ENCODE assay signal across 9 cellular contexts in genomic region chr20:10218536-10219451, GRCh38. TPM values are rescaled to one million over a fixed set of nuclear protein-coding genes. Genes with fewer than 3 reads are reported as not detected.
DNase-seq lines count a peak whose midpoint lies in the region; ATAC-seq, FAIRE-seq and TF ChIP-seq lines count a peak whose summit lies in the region.
"Had no signal": no experiment of that assay in that cellular context is flagged by ENCODE, and none has a peak within 500 bp of the region (broad histone marks: within the 10 kb centered on the region; RNA-seq: fewer than 3 reads in every experiment).

Gene SNAP25 (plus strand): TSS chr20:10218830. CDS start chr20:10275492, 56,662 bp downstream.

- H3K27me3 ChIP-seq in HL-60 (ENCODE audit: insufficient read depth, poor library complexity, severe bottlenecking) (peaks cover 27% of the 10 kb centered on the region), neuron (ENCODE audit: insufficient read depth, low read length) (peaks cover 11% of the 10 kb centered on the region), vagina (no peaks in the 10 kb centered on the region)

- no peak within 1 kb of the TSS for H3K4me3 Mint-ChIP-seq in activated naive CD4-positive, alpha-beta T cell treated with anti-CD3 and anti-CD28 coated beads, Interleukin-2, amount 10 ng/mL, durations not matched to agents 7 days and 5 days

- no peak within 1 kb of the TSS for H3K27ac Mint-ChIP-seq in activated naive CD4-positive, alpha-beta T cell treated with anti-CD3 and anti-CD28 coated beads, Interleukin-2, amount 10 ng/mL, durations not matched to agents 7 days and 5 days

- peaks cover 6% of the 10 kb centered on the region for H3K4me1 Mint-ChIP-seq in activated naive CD4-positive, alpha-beta T cell treated with anti-CD3 and anti-CD28 coated beads, Interleukin-2, amount 10 ng/mL, durations not matched to agents 7 days and 5 days

- DNase-seq in AG09309 (ENCODE audit: low read depth) (no peak), HL-60 (ENCODE audit: low read depth in 1 of 2, low spot score in 1 of 2) (peak; percentile 11 to 23), NCI-H82 (lab: John Stamatoyannopoulos, UW) (peak; percentile 97), frontal cortex (ENCODE audit: low spot score in 2 of 2) (peak; percentile 57 to 75), vagina (ENCODE audit: extremely low spot score in 2 of 2) (no peak)
- DNase-seq in activated naive CD4-positive, alpha-beta T cell treated with anti-CD3 and anti-CD28 coated beads, Interleukin-2, amount 10 ng/mL, durations not matched to agents 7 days and 5 days = peak; percentile 43

- H2AFZ ChIP-seq in neuron (ENCODE audit: low read depth, low read length) = peak within 1 kb of the TSS; percentile 91

- H3K4me1 ChIP-seq in neuron (ENCODE audit: insufficient read depth, low read length) = peaks cover 16% of the 10 kb centered on the region
- H3K4me1 ChIP-seq in vagina = peaks cover 21% of the 10 kb centered on the region

- peaks cover 25% of the 10 kb centered on the region for H3K27me3 Mint-ChIP-seq in activated naive CD4-positive, alpha-beta T cell treated with anti-CD3 and anti-CD28 coated beads, Interleukin-2, amount 10 ng/mL, durations not matched to agents 7 days and 5 days

- TF ChIP-seq CTCF in AG09309 (IDR thresholded peaks at IDR 0.05; ENCODE audit: control insufficient read depth, insufficient read depth, low read depth, low read length, missing control alignments) = no peak
- TF ChIP-seq CTCF in HL-60 (IDR thresholded peaks at IDR 0.05; ENCODE audit: insufficient read depth, low read length) = no peak
- no peak for TF ChIP-seq CTCF in vagina (IDR thresholded peaks at IDR 0.05)

- no peak within 1 kb of the TSS for H3K27ac ChIP-seq in HL-60 (replicated peaks)
- peak within 1 kb of the TSS; percentile 24 for H3K27ac ChIP-seq in vagina

- H3K4me3 ChIP-seq in AG09309 (ENCODE audit: control insufficient read depth, low read depth, low read length) (peak within 1 kb of the TSS; percentile 14), HL-60 (replicated peaks; ENCODE audit: insufficient read depth, low read length) (no peak within 1 kb of the TSS), neuron (ENCODE audit: low read length) (peak within 1 kb of the TSS; percentile 73), vagina (peak within 1 kb of the TSS; percentile 25 to 41)

- TF ChIP-seq POLR2A in vagina (IDR thresholded peaks at IDR 0.05) = no peak

- peaks cover 1% of the 10 kb centered on the region for H3K36me3 Mint-ChIP-seq in activated naive CD4-positive, alpha-beta T cell treated with anti-CD3 and anti-CD28 coated beads, Interleukin-2, amount 10 ng/mL, durations not matched to agents 7 days and 5 days

- no peak for ATAC-seq in HG03139 (IDR thresholded peaks at IDR 0.05; ENCODE audit: unreplicated experiment)

- H3K9me3 ChIP-seq in neuron (ENCODE audit: low read length) (no peaks in the 10 kb centered on the region), vagina (no peaks in the 10 kb centered on the region)

- H3K9me3 Mint-ChIP-seq in activated naive CD4-positive, alpha-beta T cell treated with anti-CD3 and anti-CD28 coated beads, Interleukin-2, amount 10 ng/mL, durations not matched to agents 7 days and 5 days = no peaks in the 10 kb centered on the region

- no peaks in the 10 kb centered on the region for H3K36me3 ChIP-seq in neuron (ENCODE audit: insufficient read depth, low read length)
- H3K36me3 ChIP-seq in vagina = no peaks in the 10 kb centered on the region

- CTCF ChIA-PET in activated naive CD4-positive, alpha-beta T cell treated with anti-CD3 and anti-CD28 coated beads, Interleukin-2, amount 10 ng/mL, durations not matched to agents 7 days and 5 days (lab: Charles Lee) = no interaction called here

- intact Hi-C loops in vagina (cut with DNase I) = no loop called here

- no peak for FAIRE-seq in frontal cortex (lab: Jason Lieb, UNC)
- FAIRE-seq: GM18507 had no signal

RNA-seq across cellular contexts. Expression of gene SNAP25, which starts in this region (rescaled TPM):
- total RNA-seq in frontal cortex (140 TPM), vagina (5.6 TPM)

Comparison
In these comparisons a context has a peak if more than half of its experiments do, and no peak if none do; other contexts are left out.
1. RNA of gene SNAP25 (total RNA-seq): 140 TPM in frontal cortex (single experiment); 5.6 TPM in vagina (single experiment); every median in the first group is over 10 times any median in the second.
2. DNase-seq: peak in HL-60 (2 of 2), NCI-H82 (single experiment), activated naive CD4-positive, alpha-beta T cell treated with anti-CD3 and anti-CD28 coated beads, Interleukin-2, amount 10 ng/mL, durations not matched to agents 7 days and 5 days (single experiment) and frontal cortex (2 of 2); none in AG09309 (single experiment) and vagina (0 of 2).